Comparison of ENCODE assay signal across 1 cellular context in the genomic region with DNA sequence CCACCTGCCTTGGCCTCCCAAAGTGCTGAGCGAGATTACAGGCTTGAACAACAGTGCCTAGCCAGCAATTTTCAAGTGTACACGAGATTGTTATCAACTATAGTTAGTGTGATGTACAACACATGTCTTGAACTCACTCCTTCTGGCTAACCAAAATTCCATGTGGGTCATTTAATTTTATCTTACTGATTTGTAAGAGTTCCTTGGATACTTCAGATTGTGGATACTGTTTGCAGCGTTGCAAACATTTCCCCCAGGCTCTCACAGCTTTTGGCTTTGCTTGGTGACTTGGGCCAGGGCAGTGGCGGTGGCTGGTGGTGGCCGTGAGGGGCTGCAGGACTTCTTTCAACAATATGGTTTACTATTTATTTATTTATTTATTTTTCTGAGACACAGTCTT.
TF ChIP-seq lines count a peak whose summit lies in the region.

No MANE protein-coding gene starts in this region.

TF ChIP-seq in HCT116, 20 proteins besides CTCF, POLR2A, EP300 and RAD21 (continued from another document):
- TF ChIP-seq, protein P1, sequence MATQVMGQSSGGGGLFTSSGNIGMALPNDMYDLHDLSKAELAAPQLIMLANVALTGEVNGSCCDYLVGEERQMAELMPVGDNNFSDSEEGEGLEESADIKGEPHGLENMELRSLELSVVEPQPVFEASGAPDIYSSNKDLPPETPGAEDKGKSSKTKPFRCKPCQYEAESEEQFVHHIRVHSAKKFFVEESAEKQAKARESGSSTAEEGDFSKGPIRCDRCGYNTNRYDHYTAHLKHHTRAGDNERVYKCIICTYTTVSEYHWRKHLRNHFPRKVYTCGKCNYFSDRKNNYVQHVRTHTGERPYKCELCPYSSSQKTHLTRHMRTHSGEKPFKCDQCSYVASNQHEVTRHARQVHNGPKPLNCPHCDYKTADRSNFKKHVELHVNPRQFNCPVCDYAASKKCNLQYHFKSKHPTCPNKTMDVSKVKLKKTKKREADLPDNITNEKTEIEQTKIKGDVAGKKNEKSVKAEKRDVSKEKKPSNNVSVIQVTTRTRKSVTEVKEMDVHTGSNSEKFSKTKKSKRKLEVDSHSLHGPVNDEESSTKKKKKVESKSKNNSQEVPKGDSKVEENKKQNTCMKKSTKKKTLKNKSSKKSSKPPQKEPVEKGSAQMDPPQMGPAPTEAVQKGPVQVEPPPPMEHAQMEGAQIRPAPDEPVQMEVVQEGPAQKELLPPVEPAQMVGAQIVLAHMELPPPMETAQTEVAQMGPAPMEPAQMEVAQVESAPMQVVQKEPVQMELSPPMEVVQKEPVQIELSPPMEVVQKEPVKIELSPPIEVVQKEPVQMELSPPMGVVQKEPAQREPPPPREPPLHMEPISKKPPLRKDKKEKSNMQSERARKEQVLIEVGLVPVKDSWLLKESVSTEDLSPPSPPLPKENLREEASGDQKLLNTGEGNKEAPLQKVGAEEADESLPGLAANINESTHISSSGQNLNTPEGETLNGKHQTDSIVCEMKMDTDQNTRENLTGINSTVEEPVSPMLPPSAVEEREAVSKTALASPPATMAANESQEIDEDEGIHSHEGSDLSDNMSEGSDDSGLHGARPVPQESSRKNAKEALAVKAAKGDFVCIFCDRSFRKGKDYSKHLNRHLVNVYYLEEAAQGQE (IDR thresholded peaks at IDR 0.05; ENCODE audit: low read depth), result no peak
- no peak for TF ChIP-seq YY1 (IDR thresholded peaks at IDR 0.05; ENCODE audit: extremely low read depth, insufficient replicate concordance, low read depth, low read length)
- TF ChIP-seq EGR1 (IDR thresholded peaks at IDR 0.05; ENCODE audit: low read depth), result no peak
- no peak for TF ChIP-seq SRF (IDR thresholded peaks at IDR 0.05; ENCODE audit: low read depth)
- no peak for TF ChIP-seq ZFX (IDR thresholded peaks at IDR 0.05)
